Comparison of ENCODE assay signal across 8 cellular contexts in the genomic region with DNA sequence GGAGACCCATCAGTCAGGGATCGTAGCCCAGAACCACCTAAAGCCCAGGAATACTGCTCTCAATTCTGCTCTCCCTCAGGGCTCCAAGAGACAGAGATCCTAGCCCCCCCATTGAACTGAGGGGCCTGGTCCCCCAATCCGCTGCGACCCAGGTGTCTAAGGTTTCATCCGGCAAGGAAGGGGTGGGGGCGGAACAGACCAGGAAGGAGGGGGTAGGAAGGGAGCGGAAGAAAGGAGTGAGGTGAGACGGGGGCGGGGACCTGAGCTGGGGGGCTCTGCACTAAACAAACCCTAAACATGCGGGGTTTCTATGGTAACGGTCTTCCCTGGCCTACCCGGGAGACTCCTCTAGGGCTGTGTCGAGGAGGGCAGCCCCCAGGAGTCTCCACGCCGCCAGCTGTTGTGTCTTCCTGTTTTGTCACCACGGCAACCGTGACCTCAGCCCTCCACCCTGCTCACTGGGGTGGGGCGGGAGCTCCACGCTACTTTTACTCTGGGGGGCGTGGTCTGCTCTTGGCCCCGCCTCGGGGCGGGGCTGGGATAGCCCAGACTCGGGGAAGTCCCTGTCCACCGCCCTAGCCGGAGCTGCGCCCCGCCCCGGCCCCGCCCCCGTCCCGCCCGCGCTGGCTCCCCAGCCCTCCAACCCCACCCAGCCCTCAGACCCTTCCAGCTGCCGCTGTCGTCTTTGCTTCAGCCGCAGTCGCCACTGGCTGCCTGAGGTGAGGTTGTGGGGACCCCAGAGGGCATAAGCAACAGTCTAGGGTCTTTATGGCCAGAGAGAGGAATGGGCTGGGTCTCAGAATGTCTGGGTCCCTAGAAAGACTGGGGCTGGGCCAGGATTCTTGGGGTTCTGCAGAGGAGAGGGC. TPM values are rescaled to one million over a fixed set of nuclear protein-coding genes. Genes with fewer than 3 reads are reported as not detected.
DNase-seq lines count a peak whose midpoint lies in the region; ATAC-seq, FAIRE-seq and TF ChIP-seq lines count a peak whose summit lies in the region.

A gene with protein sequence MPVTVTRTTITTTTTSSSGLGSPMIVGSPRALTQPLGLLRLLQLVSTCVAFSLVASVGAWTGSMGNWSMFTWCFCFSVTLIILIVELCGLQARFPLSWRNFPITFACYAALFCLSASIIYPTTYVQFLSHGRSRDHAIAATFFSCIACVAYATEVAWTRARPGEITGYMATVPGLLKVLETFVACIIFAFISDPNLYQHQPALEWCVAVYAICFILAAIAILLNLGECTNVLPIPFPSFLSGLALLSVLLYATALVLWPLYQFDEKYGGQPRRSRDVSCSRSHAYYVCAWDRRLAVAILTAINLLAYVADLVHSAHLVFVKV (plus strand): TSS at position 659 of the 866 bp plus-strand sequence. CDS start 5,647 bp downstream, outside the sequence.

- H3K27me3 ChIP-seq in BE2C, result no peaks in the 10 kb centered on the region
- no peaks in the 10 kb centered on the region for H3K27me3 ChIP-seq in mucosa of rectum (ENCODE audit: control insufficient read depth in 2 of 2, insufficient read depth in 2 of 2, low read length in 2 of 2)

- TF ChIP-seq POLR2A in GM19193 (IDR thresholded peaks at IDR 0.05; ENCODE audit: extremely low read depth, insufficient read depth, insufficient read length), result peak; percentile 54

- peak; percentile 55 for FAIRE-seq in RCC 7860 (lab: Jason Lieb, UNC)

- peaks cover 47% of the 10 kb centered on the region for H3K4me1 Mint-ChIP-seq in activated T-cell treated with anti-CD3 and anti-CD28 coated beads, Interleukin-2, amount 50 U/mL, for 72 hours (ENCODE audit: low read depth)

- peak; percentile 97 for DNase-seq in BE2C
- DNase-seq in RCC 7860 (ENCODE audit: low spot score), result peak; percentile 98
- peak; percentile 98 to 100 for DNase-seq in activated T-cell treated with anti-CD3 and anti-CD28 coated beads, Interleukin-2, amount 50 U/mL, for 72 hours
- peak; percentile 98 for DNase-seq in stimulated activated CD8-positive, alpha-beta memory T cell treated with anti-CD3 and anti-CD28 coated beads, Interleukin-4, amount 100 ng/mL, for 24 hours (ENCODE audit: low read depth)

- H3K9me3 ChIP-seq in BE2C, result no peaks in the 10 kb centered on the region
- no peaks in the 10 kb centered on the region for H3K9me3 ChIP-seq in mucosa of rectum (ENCODE audit: control insufficient read depth in 2 of 2, low read length in 2 of 2)

- H3K9ac ChIP-seq in mucosa of rectum (ENCODE audit: low read depth in 1 of 2, low read length in 2 of 2), result peak within 1 kb of the TSS; percentile 86 to 96

- H3K4me3 Mint-ChIP-seq in activated T-cell treated with anti-CD3 and anti-CD28 coated beads, Interleukin-2, amount 50 U/mL, for 72 hours, result peak within 1 kb of the TSS; percentile 96

- no peaks in the 10 kb centered on the region for H3K9me3 Mint-ChIP-seq in activated T-cell treated with anti-CD3 and anti-CD28 coated beads, Interleukin-2, amount 50 U/mL, for 72 hours

- peaks cover 3 to 4% of the 10 kb centered on the region in 2 donors for H3K36me3 Mint-ChIP-seq in activated T-cell treated with anti-CD3 and anti-CD28 coated beads, Interleukin-2, amount 50 U/mL, for 72 hours (ENCODE audit: insufficient read depth in 2 of 2)

- H3K27me3 Mint-ChIP-seq in activated T-cell treated with anti-CD3 and anti-CD28 coated beads, Interleukin-2, amount 50 U/mL, for 72 hours (ENCODE audit: low read depth), result no peaks in the 10 kb centered on the region

- H3K4me3 ChIP-seq in BE2C (ENCODE audit: low read depth, low read length) (peak within 1 kb of the TSS; percentile 84), mucosa of rectum (ENCODE audit: low read length in 2 of 2) (peak within 1 kb of the TSS; percentile 85 to 93)

- peak within 1 kb of the TSS; percentile 95 to 96 for H3K27ac ChIP-seq in mucosa of rectum (ENCODE audit: low read depth in 2 of 2, low read length in 2 of 2)

- H3K4me1 ChIP-seq in BE2C (peaks cover 6% of the 10 kb centered on the region), mucosa of rectum (ENCODE audit: control insufficient read depth in 2 of 2, insufficient read depth in 2 of 2, low read length in 2 of 2) (peaks cover 27 to 43% of the 10 kb centered on the region in 2 donors)

- peak within 1 kb of the TSS; percentile 70 for H3K27ac Mint-ChIP-seq in activated T-cell treated with anti-CD3 and anti-CD28 coated beads, Interleukin-2, amount 50 U/mL, for 72 hours

- TF ChIP-seq CTCF in BE2C (IDR thresholded peaks at IDR 0.05; ENCODE audit: low read depth, low read length), result no peak

- H3K36me3 ChIP-seq in BE2C, result no peaks in the 10 kb centered on the region
- no peaks in the 10 kb centered on the region for H3K36me3 ChIP-seq in mucosa of rectum (ENCODE audit: control insufficient read depth in 2 of 2, insufficient read depth in 2 of 2, low read length in 2 of 2)

- ATAC-seq in HG03432 (IDR thresholded peaks at IDR 0.05; ENCODE audit: unreplicated experiment), result peak; percentile 63
- ATAC-seq in activated T-cell treated with anti-CD3 and anti-CD28 coated beads, Interleukin-2, amount 50 U/mL, for 72 hours (replicated peaks in 1 of 2), result peak; percentile 80 to 83
- peak; percentile 92 for ATAC-seq in esophagus mucosa

RNA-seq across cellular contexts. Expression of the gene that starts here (rescaled TPM):
- polyA plus RNA-seq in BE2C (2012; ENCODE audit: insufficient read depth, insufficient read length, low read depth), result 36.7 TPM
- 10 to 100 TPM; 32.7 to 43.5 TPM for total RNA-seq in activated T-cell treated with anti-CD3 and anti-CD28 coated beads, Interleukin-2, amount 50 U/mL, for 72 hours
- total RNA-seq in esophagus mucosa, result 6.9 TPM

Comparison
In these comparisons a context has a peak if more than half of its experiments do, and no peak if none do; other contexts are left out.
1. Peak in every context shown above with its lines: DNase-seq, ATAC-seq, H3K4me3 ChIP-seq and H3K27ac ChIP-seq.